Comparison of ENCODE assay signal across 8 cellular contexts in the genomic region with DNA sequence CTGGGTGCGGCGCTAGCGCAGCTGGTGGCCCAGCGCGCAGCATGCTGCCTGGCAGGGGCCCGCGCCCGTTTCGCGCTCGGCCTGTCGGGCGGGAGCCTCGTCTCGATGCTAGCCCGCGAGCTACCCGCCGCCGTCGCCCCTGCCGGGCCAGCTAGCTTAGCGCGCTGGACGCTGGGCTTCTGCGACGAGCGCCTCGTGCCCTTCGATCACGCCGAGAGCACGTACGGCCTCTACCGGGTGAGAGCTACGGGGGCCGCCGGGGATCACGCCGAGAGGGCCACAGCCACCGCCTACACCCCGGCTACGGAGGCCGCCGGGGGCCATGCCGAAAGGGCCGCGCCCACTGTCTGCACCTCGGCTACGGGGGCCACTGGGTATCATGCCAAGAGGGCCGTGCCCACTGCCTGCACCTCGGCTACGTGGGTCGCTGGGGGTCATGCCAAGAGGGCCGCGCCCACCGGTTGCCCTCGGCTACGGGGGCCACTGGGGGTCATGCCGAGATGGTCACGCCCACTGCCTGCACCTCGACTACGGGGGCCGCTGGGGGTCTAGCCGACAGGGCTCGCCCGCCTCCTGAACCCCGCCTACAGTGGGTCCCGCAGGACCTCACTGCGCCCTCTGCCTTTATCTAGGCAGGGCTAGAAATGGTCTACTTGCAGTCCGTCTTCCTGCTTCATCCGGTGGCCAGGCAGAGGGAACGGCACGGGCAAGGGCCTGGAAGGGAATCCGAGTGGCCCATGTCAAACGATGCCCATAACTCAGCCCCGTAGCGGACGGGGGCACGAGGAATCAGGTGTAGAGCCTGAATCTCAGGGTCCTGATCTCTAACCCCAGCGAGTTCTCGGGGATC. TPM values are rescaled to one million over a fixed set of nuclear protein-coding genes. Genes with fewer than 3 reads are reported as not detected.
DNase-seq lines count a peak whose midpoint lies in the region; ATAC-seq and TF ChIP-seq lines count a peak whose summit lies in the region.

No MANE protein-coding gene starts in this region.

- WGBS in endodermal cell (ENCODE audit: insufficient coverage in 1 of 2, insufficient read length in 1 of 2), 2 experiments = 3 to 5% methylated on average over 43 to 82 of the region's 82 CpGs

- TF ChIP-seq CTCF in C4-2B (conservative IDR thresholded peaks at IDR 0.05) = no peak
- TF ChIP-seq CTCF in endodermal cell (conservative IDR thresholded peaks at IDR 0.05) = peak; percentile 39

- peaks cover 3% of the 10 kb centered on the region for H3K9me3 Mint-ChIP-seq in endodermal cell

- peak; percentile 84 for DNase-seq in GM19238 (ENCODE audit: insufficient read length, low spot score)
- peak; percentile 88 to 92 for DNase-seq in NOMO-1 (lab: John Stamatoyannopoulos, UW; ENCODE audit: unreplicated experiment in 2 of 2)
- peak; percentile 68 to 75 (median 70) for DNase-seq in activated CD8-positive, alpha-beta memory T cell treated with anti-CD3 and anti-CD28 coated beads for 48 hours (ENCODE audit: low read depth in 2 of 3, low spot score in 2 of 3)
- peak; percentile 92 for DNase-seq in endodermal cell
- DNase-seq in midbrain (lab: John Stamatoyannopoulos, UW) = peak; percentile 88
- DNase-seq in stimulated activated CD8-positive, alpha-beta memory T cell treated with anti-CD3 and anti-CD28 coated beads, Interleukin-15, amount 100 ng/mL, for 48 hours (ENCODE audit: low read depth in 2 of 2) = peak; percentile 81 to 91

- H3K27me3 ChIP-seq in endodermal cell (ENCODE audit: control insufficient read depth, insufficient read depth, low read length, poor library complexity, severe bottlenecking) = no peaks in the 10 kb centered on the region

- no peaks in the 10 kb centered on the region for H3K4me1 ChIP-seq in endodermal cell (ENCODE audit: control insufficient read depth, insufficient read depth, low read length)

- H3K4me1 Mint-ChIP-seq in endodermal cell = peaks cover 6% of the 10 kb centered on the region

- peak overlapping the region; percentile 98 for H3K27ac ChIP-seq in C4-2B
- H3K27ac ChIP-seq in endodermal cell (ENCODE audit: low read depth, low read length) = peak overlapping the region; percentile 87

- peak overlapping the region; percentile 70 for H3K27ac Mint-ChIP-seq in endodermal cell

- peaks cover 11% of the 10 kb centered on the region for H3K9me3 ChIP-seq in endodermal cell (ENCODE audit: control insufficient read depth, low read length)

- peaks cover 21% of the 10 kb centered on the region for H3K36me3 Mint-ChIP-seq in endodermal cell (ENCODE audit: low read depth)

- peak overlapping the region; percentile 86 for H3K4me3 ChIP-seq in endodermal cell (ENCODE audit: low read length)

- peak overlapping the region; percentile 72 for H3K9ac ChIP-seq in endodermal cell (ENCODE audit: extremely low read depth, low read length, poor library complexity, severe bottlenecking)

- peaks cover 8% of the 10 kb centered on the region for H3K36me3 ChIP-seq in endodermal cell (ENCODE audit: control insufficient read depth, insufficient read depth, low read length)

- no peaks in the 10 kb centered on the region for H3K27me3 Mint-ChIP-seq in endodermal cell (ENCODE audit: insufficient read depth)

- peak overlapping the region; percentile 88 for H3K4me3 Mint-ChIP-seq in endodermal cell

- ATAC-seq in HG03432 (IDR thresholded peaks at IDR 0.05; ENCODE audit: unreplicated experiment) = peak; percentile 71

RNA-seq across cellular contexts. Expression of gene PGLS, which starts 0.5 kb away (rescaled TPM):
- 100 to 1,000 TPM; 121 to 132 TPM for total RNA-seq in endodermal cell
- 79.1 TPM for polyA plus RNA-seq in endodermal cell (2013, experiment 1 of 2)
- 76.6 TPM for polyA plus RNA-seq in endodermal cell (2013, experiment 2 of 2)

RNA-seq across cellular contexts. Expression of gene SLC27A1, which starts 41.6 kb away (rescaled TPM):
- 10 to 100 TPM; 11.8 to 16.9 TPM for total RNA-seq in endodermal cell
- polyA plus RNA-seq in endodermal cell (2013, experiment 1 of 2) = 15.4 TPM
- 12.7 TPM for polyA plus RNA-seq in endodermal cell (2013, experiment 2 of 2)

RNA-seq across cellular contexts. Expression of gene COLGALT1, which starts 43.5 kb away (rescaled TPM):
- total RNA-seq in endodermal cell = 10 to 100 TPM; 61.2 to 68.3 TPM
- 52.8 TPM for polyA plus RNA-seq in endodermal cell (2013, experiment 1 of 2)
- 49.6 TPM for polyA plus RNA-seq in endodermal cell (2013, experiment 2 of 2)

RNA-seq across cellular contexts. Expression of gene NXNL1, which starts 51.2 kb away (rescaled TPM):
- total RNA-seq in endodermal cell = not detected
- not detected for polyA plus RNA-seq in endodermal cell (2013, experiment 1 of 2)
- polyA plus RNA-seq in endodermal cell (2013, experiment 2 of 2) = not detected

Comparison
In these comparisons a context has a peak if more than half of its experiments do, and no peak if none do; other contexts are left out.
1. Peak in every context shown above with its lines: DNase-seq, ATAC-seq, H3K4me3 ChIP-seq and H3K27ac ChIP-seq.